Comparison of ENCODE assay signal across 29 cellular contexts in the genomic region with DNA sequence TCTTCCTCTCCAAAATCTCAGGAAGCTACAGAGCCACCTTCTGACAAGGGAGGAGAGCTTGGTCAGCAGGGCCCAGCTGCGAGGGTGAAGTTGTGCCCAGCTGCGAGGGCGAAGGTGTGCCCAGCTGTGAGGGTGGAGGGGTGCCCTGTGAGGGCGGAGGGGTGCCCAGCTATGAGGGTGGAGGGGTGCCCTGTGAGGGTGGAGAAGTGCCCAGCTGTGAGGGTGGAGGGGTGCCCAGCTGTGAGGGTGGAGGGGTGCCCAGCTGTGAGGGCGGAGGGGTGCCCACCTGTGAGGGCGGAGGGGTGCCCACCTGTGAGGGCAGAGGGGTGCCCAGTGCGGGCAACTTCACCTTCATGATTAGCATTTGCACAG. TPM values are rescaled to one million over a fixed set of nuclear protein-coding genes. Genes with fewer than 3 reads are reported as not detected.
A peak's percentile ranks its signal among the peaks of the same experiment; 100 is the strongest.
DNase-seq lines count a peak whose midpoint lies in the region; ATAC-seq and TF ChIP-seq lines count a peak whose summit lies in the region.
"Had no signal": no experiment of that assay in that cellular context is flagged by ENCODE, and none has a peak within 500 bp of the region (broad histone marks: within the 10 kb centered on the region; RNA-seq: fewer than 3 reads in every experiment).

No MANE protein-coding gene starts in this region.

- CTCF ChIA-PET in activated CD8-positive, alpha-beta T cell treated with anti-CD3 and anti-CD28 coated beads, Interleukin-2, amount 10 ng/mL, durations not matched to agents 7 days and 5 days (lab: Charles Lee), result no interaction called here
- CTCF ChIA-PET in activated CD8-positive, alpha-beta T cell treated with anti-CD3 and anti-CD28 coated beads for 36 hours (lab: Charles Lee), result interaction anchor here (0.8 kb wide), 1 partner anchor 25 kb away, joined by 3 read pairs; no protein-coding TSS in a partner anchor

- H3K27ac Mint-ChIP-seq in activated CD8-positive, alpha-beta T cell treated with anti-CD3 and anti-CD28 coated beads, Interleukin-2, amount 10 ng/mL, durations not matched to agents 7 days and 5 days, result no peak overlapping the region
- H3K27ac Mint-ChIP-seq in activated CD8-positive, alpha-beta T cell treated with anti-CD3 and anti-CD28 coated beads for 36 hours, result no peak overlapping the region
- H3K27ac Mint-ChIP-seq in stimulated activated naive B cell treated with anti-CD40 and anti-IgM and Interleukin-4, amounts not matched to agents 10 μg/mL and 1 μg/mL and 100 μg/mL, for 72 hours, result peak overlapping the region; percentile 25
- no peak overlapping the region for H3K27ac Mint-ChIP-seq in osteocyte (ENCODE audit: unreplicated experiment)
- H3K27ac Mint-ChIP-seq: nephron had no signal

- peaks cover 16% of the 10 kb centered on the region for H3K4me1 ChIP-seq in Loucy (ENCODE audit: insufficient read depth, low read length, poor library complexity, severe bottlenecking)
- H3K4me1 ChIP-seq: adrenal gland, body of pancreas, SJSA1 had no signal

- no peaks in the 10 kb centered on the region for H3K9me2 ChIP-seq in Loucy (replicated peaks; ENCODE audit: low read depth, low read length)

- no peaks in the 10 kb centered on the region for H3K36me3 Mint-ChIP-seq in activated CD8-positive, alpha-beta T cell treated with anti-CD3 and anti-CD28 coated beads, Interleukin-2, amount 10 ng/mL, durations not matched to agents 7 days and 5 days (ENCODE audit: low read depth)
- H3K36me3 Mint-ChIP-seq in activated CD8-positive, alpha-beta T cell treated with anti-CD3 and anti-CD28 coated beads for 36 hours (ENCODE audit: low read depth), result no peaks in the 10 kb centered on the region
- H3K36me3 Mint-ChIP-seq in stimulated activated naive B cell treated with anti-CD40 and anti-IgM and Interleukin-4, amounts not matched to agents 10 μg/mL and 1 μg/mL and 100 μg/mL, for 72 hours, result no peaks in the 10 kb centered on the region
- H3K36me3 Mint-ChIP-seq in osteocyte (ENCODE audit: unreplicated experiment), result no peaks in the 10 kb centered on the region

- peak overlapping the region; percentile 41 for H3K4me3 ChIP-seq in Loucy (ENCODE audit: low read length, poor library complexity, severe bottlenecking)
- H3K4me3 ChIP-seq: adrenal gland, body of pancreas, dorsolateral prefrontal cortex, GM23248, heart right ventricle, lower lobe of right lung, SJSA1, skin epidermis, thoracic aorta had no signal

- no peaks in the 10 kb centered on the region for H3F3A ChIP-seq in Loucy (ENCODE audit: low read depth)

- no peaks in the 10 kb centered on the region for H4K20me1 ChIP-seq in Loucy (ENCODE audit: insufficient read depth, low read length, poor library complexity, severe bottlenecking)

- no peaks in the 10 kb centered on the region for H3K36me3 ChIP-seq in Loucy (ENCODE audit: insufficient read depth, low read length)
- H3K36me3 ChIP-seq: adrenal gland, heart right ventricle, lower lobe of right lung, SJSA1, thoracic aorta had no signal

- peak overlapping the region; percentile 45 for H3K4me2 ChIP-seq in Loucy (ENCODE audit: low read depth, low read length, poor library complexity, severe bottlenecking)

- peak overlapping the region; percentile 38 for H3K4me3 Mint-ChIP-seq in activated CD8-positive, alpha-beta T cell treated with anti-CD3 and anti-CD28 coated beads, Interleukin-2, amount 10 ng/mL, durations not matched to agents 7 days and 5 days
- no peak overlapping the region for H3K4me3 Mint-ChIP-seq in activated CD8-positive, alpha-beta T cell treated with anti-CD3 and anti-CD28 coated beads for 36 hours
- H3K4me3 Mint-ChIP-seq in stimulated activated naive B cell treated with anti-CD40 and anti-IgM and Interleukin-4, amounts not matched to agents 10 μg/mL and 1 μg/mL and 100 μg/mL, for 72 hours, result no peak overlapping the region
- no peak overlapping the region for H3K4me3 Mint-ChIP-seq in osteocyte (ENCODE audit: unreplicated experiment)
- H3K4me3 Mint-ChIP-seq: nephron had no signal

- no peak for DNase-seq in activated CD8-positive, alpha-beta T cell treated with anti-CD3 and anti-CD28 coated beads, Interleukin-2, amount 10 ng/mL, durations not matched to agents 7 days and 5 days
- no peak for DNase-seq in activated CD8-positive, alpha-beta T cell treated with anti-CD3 and anti-CD28 coated beads for 36 hours
- peak; percentile 26 for DNase-seq in islet precursor cell
- DNase-seq in stimulated activated naive B cell treated with anti-CD40 and anti-IgM and Interleukin-4, amounts not matched to agents 10 μg/mL and 1 μg/mL and 100 μg/mL, for 72 hours, result no peak
- DNase-seq in osteocyte (ENCODE audit: extremely low spot score, unreplicated experiment), result no peak
- DNase-seq: activated T-cell treated with anti-CD3 and anti-CD28 coated beads, Interleukin-2, amount 50 U/mL, for 1 hour; body of pancreas; DMS 273 treated with DMSO at 0.1 percent for 48 hours; dorsolateral prefrontal cortex; heart right ventricle; KBM-7; kidney glomerular epithelial cell; lower lobe of right lung; NCI-H1105; NCI-H187; NCI-H2171; NCI-H510A; RPMI8226; stimulated activated naive CD4-positive, alpha-beta T cell treated with Interleukin-2 at 50 U/mL for 16 hours had no signal

- 0 out of 2 replicates have a peak overlapping the region, but pooled peaks have one; percentile 23 for H2AFZ ChIP-seq in Loucy (ENCODE audit: low read length)
- H2AFZ ChIP-seq: GM23248 had no signal

- intact Hi-C loops in activated CD8-positive, alpha-beta T cell treated with anti-CD3 and anti-CD28 coated beads for 36 hours (cut with micrococcal nuclease), result no loop called here

- H3K9me3 ChIP-seq in Loucy (ENCODE audit: insufficient read depth, low read depth, low read length), result no peaks in the 10 kb centered on the region
- H3K9me3 ChIP-seq: adrenal gland, body of pancreas, heart right ventricle, lower lobe of right lung, SJSA1, thoracic aorta had no signal

- H3K4me1 Mint-ChIP-seq in activated CD8-positive, alpha-beta T cell treated with anti-CD3 and anti-CD28 coated beads, Interleukin-2, amount 10 ng/mL, durations not matched to agents 7 days and 5 days (ENCODE audit: low read depth), result peaks cover 16% of the 10 kb centered on the region
- H3K4me1 Mint-ChIP-seq in activated CD8-positive, alpha-beta T cell treated with anti-CD3 and anti-CD28 coated beads for 36 hours (ENCODE audit: low read depth), result peaks cover 13% of the 10 kb centered on the region
- peaks cover 7 to 13% of the 10 kb centered on the region in 2 donors for H3K4me1 Mint-ChIP-seq in stimulated activated naive B cell treated with anti-CD40 and anti-IgM and Interleukin-4, amounts not matched to agents 10 μg/mL and 1 μg/mL and 100 μg/mL, for 72 hours
- peaks cover 7% of the 10 kb centered on the region for H3K4me1 Mint-ChIP-seq in osteocyte (ENCODE audit: unreplicated experiment)

- H3K27me3 Mint-ChIP-seq in activated CD8-positive, alpha-beta T cell treated with anti-CD3 and anti-CD28 coated beads, Interleukin-2, amount 10 ng/mL, durations not matched to agents 7 days and 5 days (ENCODE audit: low read depth), result peaks cover 21% of the 10 kb centered on the region
- H3K27me3 Mint-ChIP-seq in activated CD8-positive, alpha-beta T cell treated with anti-CD3 and anti-CD28 coated beads for 36 hours, result peaks cover 12% of the 10 kb centered on the region
- peaks cover 7 to 15% of the 10 kb centered on the region in 2 donors for H3K27me3 Mint-ChIP-seq in stimulated activated naive B cell treated with anti-CD40 and anti-IgM and Interleukin-4, amounts not matched to agents 10 μg/mL and 1 μg/mL and 100 μg/mL, for 72 hours
- peaks cover 3% of the 10 kb centered on the region for H3K27me3 Mint-ChIP-seq in osteocyte (ENCODE audit: unreplicated experiment)

- no peaks in the 10 kb centered on the region for H3K9me3 Mint-ChIP-seq in activated CD8-positive, alpha-beta T cell treated with anti-CD3 and anti-CD28 coated beads, Interleukin-2, amount 10 ng/mL, durations not matched to agents 7 days and 5 days (ENCODE audit: insufficient read depth)
- no peaks in the 10 kb centered on the region for H3K9me3 Mint-ChIP-seq in activated CD8-positive, alpha-beta T cell treated with anti-CD3 and anti-CD28 coated beads for 36 hours
- peaks cover 0 to 4% of the 10 kb centered on the region in 2 donors for H3K9me3 Mint-ChIP-seq in stimulated activated naive B cell treated with anti-CD40 and anti-IgM and Interleukin-4, amounts not matched to agents 10 μg/mL and 1 μg/mL and 100 μg/mL, for 72 hours
- no peaks in the 10 kb centered on the region for H3K9me3 Mint-ChIP-seq in osteocyte (ENCODE audit: unreplicated experiment)
- H3K9me3 Mint-ChIP-seq: CD8-positive, alpha-beta memory T cell; nephron had no signal

- POLR2A ChIA-PET in activated CD8-positive, alpha-beta T cell treated with anti-CD3 and anti-CD28 coated beads, Interleukin-2, amount 10 ng/mL, durations not matched to agents 7 days and 5 days (lab: Charles Lee), result no interaction called here
- POLR2A ChIA-PET in activated CD8-positive, alpha-beta T cell treated with anti-CD3 and anti-CD28 coated beads for 36 hours (lab: Charles Lee), result interaction anchor here (0.6 kb wide), 1 partner anchor 24 kb away, joined by 6 read pairs; no protein-coding TSS in a partner anchor

- peak overlapping the region; percentile 3 for H3K9ac ChIP-seq in Loucy (ENCODE audit: low read depth, low read length, poor library complexity, severe bottlenecking)
- H3K9ac ChIP-seq: GM23248 had no signal

- H3K27me3 ChIP-seq in Loucy (ENCODE audit: insufficient read depth, low read length, poor library complexity, severe bottlenecking), result no peaks in the 10 kb centered on the region
- H3K27me3 ChIP-seq: adrenal gland, body of pancreas, dorsolateral prefrontal cortex, heart right ventricle, SJSA1 had no signal

- ATAC-seq in activated CD8-positive, alpha-beta T cell treated with anti-CD3 and anti-CD28 coated beads, Interleukin-2, amount 10 ng/mL, durations not matched to agents 7 days and 5 days, result peak; percentile 25
- ATAC-seq in activated CD8-positive, alpha-beta T cell treated with anti-CD3 and anti-CD28 coated beads for 36 hours, result no peak
- ATAC-seq in stimulated activated naive B cell treated with anti-CD40 and anti-IgM and Interleukin-4, amounts not matched to agents 10 μg/mL and 1 μg/mL and 100 μg/mL, for 72 hours (replicated peaks), result no peak
- ATAC-seq in GM19467 (IDR thresholded peaks at IDR 0.05; ENCODE audit: unreplicated experiment), result no peak
- no peak for ATAC-seq in HG02763 (IDR thresholded peaks at IDR 0.05; ENCODE audit: unreplicated experiment)
- ATAC-seq: body of pancreas, heart right ventricle had no signal

- no peak for TF ChIP-seq CTCF in activated CD8-positive, alpha-beta T cell treated with anti-CD3 and anti-CD28 coated beads for 36 hours (IDR thresholded peaks at IDR 0.05)
- TF ChIP-seq CTCF in Loucy (conservative IDR thresholded peaks at IDR 0.05; ENCODE audit: low read length), result no peak
- TF ChIP-seq CTCF in osteocyte (IDR thresholded peaks at IDR 0.05), result no peak

- no peaks in the 10 kb centered on the region for H3K79me2 ChIP-seq in Loucy (ENCODE audit: insufficient read depth, low read length)

RNA-seq across cellular contexts. Expression of a gene that starts 20.4 kb away (rescaled TPM):
- 1 to 10 TPM; 5.3 to 6.8 TPM for total RNA-seq in activated CD8-positive, alpha-beta T cell treated with anti-CD3 and anti-CD28 coated beads, Interleukin-2, amount 10 ng/mL, durations not matched to agents 7 days and 5 days
- 1 to 10 TPM; 5.6 to 7.8 TPM for total RNA-seq in activated CD8-positive, alpha-beta T cell treated with anti-CD3 and anti-CD28 coated beads for 36 hours
- 43.2 and 44.7 TPM in 2 replicates for total RNA-seq in osteocyte
